Comparison of ENCODE assay signal across 8 cellular contexts in genomic region chr12:89951050-89951693, GRCh38.
DNase-seq lines count a peak whose midpoint lies in the region; ATAC-seq and TF ChIP-seq lines count a peak whose summit lies in the region.

No MANE protein-coding gene starts in this region.

- TF ChIP-seq CTCF in A673 (conservative IDR thresholded peaks at IDR 0.05; ENCODE audit: low read depth, low read length) (no peak), PC-3 (conservative IDR thresholded peaks at IDR 0.05; ENCODE audit: low read depth, low read length) (no peak), gastroesophageal sphincter (IDR thresholded peaks at IDR 0.05) (no peak)

- CTCF ChIA-PET in A673 (lab: Charles Lee) = no interaction called here
- CTCF ChIA-PET in PC-3 (lab: Charles Lee) = interaction anchor here (1.0 kb wide), 1 partner anchor 242 kb away, joined by 3 read pairs; no protein-coding TSS in a partner anchor

- H2AFZ ChIP-seq in PC-3 (ENCODE audit: low read length) = no peak overlapping the region

- no peak for TF ChIP-seq EP300 in gastroesophageal sphincter (IDR thresholded peaks at IDR 0.05)

- peak; percentile 23 for ATAC-seq in GM18520 (IDR thresholded peaks at IDR 0.05; ENCODE audit: unreplicated experiment)
- ATAC-seq in PC-3 = peak; percentile 29
- ATAC-seq in gastroesophageal sphincter = no peak

- WGBS in gastroesophageal sphincter (ENCODE audit: low coverage in 1 of 2), 2 donors = 69% methylated on average over 2 of the region's 2 CpGs; no CpG with 5 or more reads in 1 of the 2 donors

- H4K20me1 ChIP-seq in PC-3 (ENCODE audit: low read length) = no peaks in the 10 kb centered on the region

- peak overlapping the region; percentile 67 for H3K4me2 ChIP-seq in PC-3 (ENCODE audit: low read length)

- H3F3A ChIP-seq in PC-3 (ENCODE audit: low read length, unreplicated experiment) = peaks cover 10% of the 10 kb centered on the region

- no peaks in the 10 kb centered on the region for H3K27me3 ChIP-seq in A673 (replicated peaks; ENCODE audit: insufficient read depth, low read depth, low read length, poor library complexity)
- H3K27me3 ChIP-seq in PC-3 (ENCODE audit: low read length) = no peaks in the 10 kb centered on the region
- H3K27me3 ChIP-seq in gastroesophageal sphincter = no peaks in the 10 kb centered on the region

- no peak for TF ChIP-seq POLR2A in gastroesophageal sphincter (IDR thresholded peaks at IDR 0.05)

- DNase-seq in A673 (ENCODE audit: low spot score) = peak; percentile 48
- DNase-seq in PC-3 = peak; percentile 97
- DNase-seq in fibroblast of peridontal ligament (ENCODE audit: extremely low read depth) = peak; percentile 33
- DNase-seq in dermis blood vessel endothelial cell = no peak
- DNase-seq in MV-4-11 (lab: John Stamatoyannopoulos, UW) = no peak
- DNase-seq in HK-2 (ENCODE audit: unreplicated experiment) = no peak

- POLR2A ChIA-PET in A673 (lab: Charles Lee; ENCODE audit: low non-redundant PET) = no interaction called here
- POLR2A ChIA-PET in PC-3 (lab: Charles Lee; ENCODE audit: unreplicated experiment) = interaction anchor here (0.6 to 0.7 kb wide), 2 partner anchors 9 to 855 kb away, joined by 3 to 4 read pairs; no protein-coding TSS in a partner anchor

- H3K9ac ChIP-seq in PC-3 (ENCODE audit: low read length) = peak overlapping the region; percentile 88

- H3K36me3 ChIP-seq in A673 (ENCODE audit: insufficient read depth, low read length, poor library complexity, severe bottlenecking) (no peaks in the 10 kb centered on the region), PC-3 (ENCODE audit: low read depth, low read length) (no peaks in the 10 kb centered on the region), gastroesophageal sphincter (no peaks in the 10 kb centered on the region)

- H3K9me3 ChIP-seq in A673 (ENCODE audit: low read depth, low read length, poor library complexity, severe bottlenecking) = no peaks in the 10 kb centered on the region
- H3K9me3 ChIP-seq in PC-3 (ENCODE audit: low read length) = no peaks in the 10 kb centered on the region
- H3K9me3 ChIP-seq in gastroesophageal sphincter = no peaks in the 10 kb centered on the region

- BruUV-seq in A673 (replicated peaks; lab: Mats Ljungman, UMichigan) (no TSS peak), PC-3 (replicated peaks; lab: Mats Ljungman, UMichigan) (no TSS peak)

- no peak overlapping the region for H3K4me3 ChIP-seq in A673 (ENCODE audit: low read depth, low read length, poor library complexity, severe bottlenecking)
- H3K4me3 ChIP-seq in PC-3 (ENCODE audit: low read length) = no peak overlapping the region
- H3K4me3 ChIP-seq in gastroesophageal sphincter = no peak overlapping the region

- H3K4me1 ChIP-seq in A673 (ENCODE audit: insufficient read depth, low read length, poor library complexity, severe bottlenecking) (peaks cover 35% of the 10 kb centered on the region), PC-3 (ENCODE audit: insufficient read depth, low read length) (peaks cover 58% of the 10 kb centered on the region), gastroesophageal sphincter (peaks cover 10 to 46% (median 15%) of the 10 kb centered on the region in 3 donors)

- no peaks in the 10 kb centered on the region for H3K79me2 ChIP-seq in PC-3 (ENCODE audit: low read length)

- H3K9me2 ChIP-seq in PC-3 (replicated peaks; ENCODE audit: low read length) = no peaks in the 10 kb centered on the region

- intact Hi-C loops in A673 (cut with micrococcal nuclease; ENCODE audit: unreplicated experiment) = no loop called here
- intact Hi-C loops in PC-3 (cut with micrococcal nuclease) = loop anchor here (5.0 kb wide), 1 partner anchor 86 kb away; no protein-coding TSS in a partner anchor

- H3K27ac ChIP-seq in A673 (ENCODE audit: low read depth, low read length, poor library complexity, severe bottlenecking) = no peak overlapping the region
- H3K27ac ChIP-seq in PC-3 (ENCODE audit: low read length) = peak overlapping the region; percentile 96
- H3K27ac ChIP-seq in gastroesophageal sphincter = no peak overlapping the region

Comparison
In these comparisons a context has a peak if more than half of its experiments do, and no peak if none do; other contexts are left out.
1. DNase-seq: peak in A673 (single experiment), PC-3 (single experiment) and fibroblast of peridontal ligament (single experiment); none in dermis blood vessel endothelial cell (single experiment), MV-4-11 (single experiment) and HK-2 (single experiment).